In genomic region chr3:133538154-133538553, GRCh38 we compare ENCODE assay signal across 3 cellular contexts.
TF ChIP-seq lines count a peak whose summit lies in the region.

No MANE protein-coding gene starts in this region.

TF ChIP-seq in HEK293, 187 proteins besides CTCF, POLR2A, EP300 and RAD21:
- TF ChIP-seq ZNF571 (tag by site-specific recombination; IDR thresholded peaks at IDR 0.05) (no peak), ZNF350 (tag by site-specific recombination; IDR thresholded peaks at IDR 0.05) (0 out of 2 replicates have a peak, but pooled peaks have one; percentile 33)

TF ChIP-seq in IMR-90, 13 proteins besides CTCF, POLR2A, EP300 and RAD21:
- TF ChIP-seq NFE2L2 (IDR thresholded peaks at IDR 0.05; ENCODE audit: low read depth, low read length) (no peak), BHLHE40 (IDR thresholded peaks at IDR 0.05; ENCODE audit: low read depth, low read length) (no peak), CHD1 (IDR thresholded peaks at IDR 0.05; ENCODE audit: low read depth, low read length) (no peak), MAFK (IDR thresholded peaks at IDR 0.05; ENCODE audit: low read depth, low read length) (no peak), RCOR1 (IDR thresholded peaks at IDR 0.05; ENCODE audit: insufficient replicate concordance, low read length) (no peak), USF2 (IDR thresholded peaks at IDR 0.05; ENCODE audit: low read depth, low read length) (no peak), CEBPB (IDR thresholded peaks at IDR 0.05; ENCODE audit: low read depth, low read length) (no peak), ELK1 (IDR thresholded peaks at IDR 0.05; ENCODE audit: borderline replicate concordance, low read depth, low read length) (no peak)

TF ChIP-seq in H1, 55 proteins besides CTCF, POLR2A, EP300 and RAD21:
- TF ChIP-seq CREB1 (IDR thresholded peaks at IDR 0.05): no peak
- no peak for TF ChIP-seq SP1 (IDR thresholded peaks at IDR 0.05; ENCODE audit: low read depth, low read length)
- TF ChIP-seq KDM4A (IDR thresholded peaks at IDR 0.05; ENCODE audit: low read depth, low read length, severe bottlenecking): no peak
- TF ChIP-seq MAX (IDR thresholded peaks at IDR 0.05): no peak
- TF ChIP-seq SP2 (IDR thresholded peaks at IDR 0.05; ENCODE audit: low read length): no peak
- TF ChIP-seq POLR2AphosphoS5 (IDR thresholded peaks at IDR 0.05; ENCODE audit: low read depth, low read length): no peak
- no peak for TF ChIP-seq GABPA (IDR thresholded peaks at IDR 0.05; ENCODE audit: borderline replicate concordance, insufficient read depth, low read length)
- TF ChIP-seq NRF1 (IDR thresholded peaks at IDR 0.05; ENCODE audit: low read depth, low read length): no peak
- no peak for TF ChIP-seq EZH2 (IDR thresholded peaks at IDR 0.05; ENCODE audit: low read depth, low read length, severe bottlenecking)
- no peak for TF ChIP-seq TAF1 (IDR thresholded peaks at IDR 0.05; ENCODE audit: low read depth, low read length)
- TF ChIP-seq TEAD4 (IDR thresholded peaks at IDR 0.05; ENCODE audit: low read depth, low read length): no peak
- TF ChIP-seq KDM1A (IDR thresholded peaks at IDR 0.05; ENCODE audit: borderline replicate concordance, low read length): no peak
- TF ChIP-seq FOSL1 (IDR thresholded peaks at IDR 0.05; ENCODE audit: insufficient read depth, low read depth, low read length): no peak
- no peak for TF ChIP-seq NANOG (IDR thresholded peaks at IDR 0.05; ENCODE audit: insufficient read depth, low read depth, low read length, poor library complexity, severe bottlenecking)
- TF ChIP-seq CHD7 (IDR thresholded peaks at IDR 0.05; ENCODE audit: insufficient replicate concordance, low read length): no peak
